ENCODE assay signal across 8 cellular contexts in the genomic region with DNA sequence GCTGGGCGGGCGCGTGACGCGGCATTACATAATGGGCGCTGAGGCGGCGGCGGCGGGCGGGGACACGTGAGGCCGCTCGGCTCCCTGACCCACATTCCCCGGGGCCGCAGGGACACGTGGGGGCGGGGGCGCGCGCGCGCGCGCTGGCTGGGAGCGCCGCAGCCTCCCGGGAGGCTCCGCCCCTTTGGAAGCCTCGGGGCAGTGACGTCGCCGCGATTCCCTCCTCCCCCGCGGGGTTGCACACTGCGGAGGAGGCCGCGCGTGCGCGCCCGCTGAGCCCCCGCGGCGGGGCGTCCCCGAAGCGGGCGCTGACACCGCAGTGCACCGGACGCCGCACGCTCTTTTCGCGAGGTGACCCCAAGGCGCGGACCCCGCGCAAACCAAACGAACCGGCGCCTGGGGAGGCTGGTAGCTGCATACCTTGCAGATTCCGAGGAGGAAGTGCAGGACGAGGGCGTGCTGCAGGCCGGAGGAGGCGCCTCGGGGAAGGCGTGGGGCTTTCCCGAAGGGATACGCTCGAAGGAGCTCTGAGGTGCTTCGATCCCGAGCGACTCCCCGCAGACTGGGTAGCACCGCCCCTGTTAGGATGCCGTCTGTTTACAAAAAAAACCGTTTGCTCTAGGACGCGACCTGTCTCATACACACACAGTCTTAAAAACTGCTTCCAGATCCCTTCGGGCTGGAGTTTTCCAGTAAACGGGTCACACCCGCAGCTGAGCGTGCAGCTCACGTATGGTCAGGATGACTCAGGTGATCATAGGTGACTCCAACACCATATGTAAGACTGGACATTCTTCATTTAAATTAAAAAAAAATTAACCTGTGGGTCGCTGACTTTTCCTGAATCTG. TPM values are rescaled to one million over a fixed set of nuclear protein-coding genes. Genes with fewer than 3 reads are reported as not detected.
DNase-seq lines count a peak whose midpoint lies in the region; ATAC-seq and TF ChIP-seq lines count a peak whose summit lies in the region.

No MANE protein-coding gene starts in this region.

- no peak for TF ChIP-seq CTCF in choroid plexus epithelial cell (conservative IDR thresholded peaks at IDR 0.05; ENCODE audit: low read depth, low read length)

- POLR2A ChIA-PET in activated CD4-positive, alpha-beta T cell treated with anti-CD3 and anti-CD28 coated beads for 36 hours (lab: Charles Lee), result interaction anchor here (1.6 kb wide), 1 partner anchor 29 kb away, joined by 25 read pairs; the partner anchor contains the start of genes NKIRAS1 and RPL15

- H3K9me3 Mint-ChIP-seq in activated CD4-positive, alpha-beta T cell treated with anti-CD3 and anti-CD28 coated beads for 36 hours (ENCODE audit: low read depth), result no peaks in the 10 kb centered on the region

- H3K36me3 Mint-ChIP-seq in activated CD4-positive, alpha-beta T cell treated with anti-CD3 and anti-CD28 coated beads for 36 hours (ENCODE audit: low read depth), result peaks cover 3% of the 10 kb centered on the region

- peak; percentile 70 for ATAC-seq in HG03442 (IDR thresholded peaks at IDR 0.05; ENCODE audit: unreplicated experiment)
- peak; percentile 76 for ATAC-seq in activated CD4-positive, alpha-beta T cell treated with anti-CD3 and anti-CD28 coated beads for 36 hours

- H3K9me3 ChIP-seq in BLaER1, result no peaks in the 10 kb centered on the region

- peak overlapping the region; percentile 71 for H3K4me3 ChIP-seq in BLaER1
- H3K4me3 ChIP-seq in choroid plexus epithelial cell (ENCODE audit: low read depth, low read length), result peak overlapping the region; percentile 83

- peaks cover 43% of the 10 kb centered on the region for H3K4me1 Mint-ChIP-seq in activated CD4-positive, alpha-beta T cell treated with anti-CD3 and anti-CD28 coated beads for 36 hours

- H3K9ac ChIP-seq in BLaER1, result peak overlapping the region; percentile 86

- CTCF ChIA-PET in activated CD4-positive, alpha-beta T cell treated with anti-CD3 and anti-CD28 coated beads for 36 hours (lab: Charles Lee), result interaction anchor here (0.6 to 0.9 kb wide), 2 partner anchors 8 to 228 kb away, joined by 3 to 4 read pairs; no protein-coding TSS in a partner anchor

- peak; percentile 70 for DNase-seq in GM19240 (ENCODE audit: insufficient read length, low spot score)
- DNase-seq in NCI-H510A (lab: John Stamatoyannopoulos, UW), result peak; percentile 85
- peak; percentile 98 for DNase-seq in activated CD4-positive, alpha-beta T cell treated with anti-CD3 and anti-CD28 coated beads for 36 hours
- DNase-seq in choroid plexus epithelial cell (ENCODE audit: low read depth), result peak; percentile 97
- DNase-seq in stimulated activated CD4-positive, alpha-beta T cell treated with anti-CD3 and anti-CD28 coated beads, Interleukin-1b, Interleukin-23, amount 100 ng/mL, for 24 hours (ENCODE audit: low read depth in 4 of 4, low spot score in 1 of 4), result peak; percentile 89 to 98 (median 94)

- peaks cover 49% of the 10 kb centered on the region for H4K20me1 ChIP-seq in BLaER1

- peak overlapping the region; percentile 80 for H3K4me3 Mint-ChIP-seq in activated CD4-positive, alpha-beta T cell treated with anti-CD3 and anti-CD28 coated beads for 36 hours

- H3K27ac Mint-ChIP-seq in activated CD4-positive, alpha-beta T cell treated with anti-CD3 and anti-CD28 coated beads for 36 hours, result peak overlapping the region; percentile 93

- peaks cover 31% of the 10 kb centered on the region for H3K4me1 ChIP-seq in BLaER1

- H3K4me2 ChIP-seq in BLaER1, result peak overlapping the region; percentile 89

- no peaks in the 10 kb centered on the region for H3K36me3 ChIP-seq in BLaER1

- H3K27ac ChIP-seq in BLaER1, result peak overlapping the region; percentile 89
- peak overlapping the region; percentile 88 for H3K27ac ChIP-seq in layer of hippocampus (ENCODE audit: low read depth, low read length)

- H3K27me3 ChIP-seq in BLaER1 (peaks cover 20% of the 10 kb centered on the region), layer of hippocampus (ENCODE audit: control insufficient read depth, insufficient read depth, low read length) (no peaks in the 10 kb centered on the region)

- intact Hi-C loops in activated CD4-positive, alpha-beta T cell treated with anti-CD3 and anti-CD28 coated beads for 36 hours (cut with DNase I, micrococcal nuclease), result loop anchor here (1.0 to 10.0 kb wide), 9 partner anchors 13 to 1839 kb away; partner anchors contain the start of genes NGLY1 (in 2 of the 2), RPL15 (in 2 of the 2), UBE2E2 (in 2 of the 2) and TOP2B (in 1 of the 2)

- peaks cover 10% of the 10 kb centered on the region for H3K27me3 Mint-ChIP-seq in activated CD4-positive, alpha-beta T cell treated with anti-CD3 and anti-CD28 coated beads for 36 hours

RNA-seq across cellular contexts. Expression of gene NR1D2, which starts 1.0 kb away (rescaled TPM):
- total RNA-seq in activated CD4-positive, alpha-beta T cell treated with anti-CD3 and anti-CD28 coated beads for 36 hours, result 1 to 10 TPM; 2.4 to 2.7 TPM

RNA-seq across cellular contexts. Expression of gene RPL15, which starts 29.2 kb away (rescaled TPM):
- total RNA-seq in activated CD4-positive, alpha-beta T cell treated with anti-CD3 and anti-CD28 coated beads for 36 hours, result 1,000 to 10,000 TPM; 2,605 to 3,065 TPM

RNA-seq across cellular contexts. Expression of gene NKIRAS1, which starts 29.3 kb away (rescaled TPM):
- 1 to 10 TPM; 2.8 to 3.5 TPM for total RNA-seq in activated CD4-positive, alpha-beta T cell treated with anti-CD3 and anti-CD28 coated beads for 36 hours

Comparison
In these comparisons a context has a peak if more than half of its experiments do, and no peak if none do; other contexts are left out.
1. Peak in every context shown above with its lines: DNase-seq, ATAC-seq, H3K4me3 ChIP-seq and H3K27ac ChIP-seq.